20 cellular contexts compared by ENCODE assay signal in genomic region chr6:36657265-36657664, GRCh38. TPM values are rescaled to one million over a fixed set of nuclear protein-coding genes. Genes with fewer than 3 reads are reported as not detected.
"Had no signal": no experiment of that assay in that cellular context is flagged by ENCODE, and none has a peak within 500 bp of the region (broad histone marks: within the 10 kb centered on the region; RNA-seq: fewer than 3 reads in every experiment).

No MANE protein-coding gene starts in this region.

- H3K27me3 ChIP-seq: testis, upper lobe of right lung had no signal

- DNase-seq: activated B cell treated with CpG ODN at 0.5 μM for 24 hours; activated CD4-positive, alpha-beta T cell treated with anti-CD3 and anti-CD28 coated beads for 48 hours; activated CD8-positive, alpha-beta memory T cell treated with anti-CD3 and anti-CD28 coated beads, Interleukin-2, amount 50 U/mL, for 4 hours; activated CD8-positive, alpha-beta T cell treated with anti-CD3 and anti-CD28 coated beads, Interleukin-2, amount 10 ng/mL, durations not matched to agents 7 days and 5 days; activated effector memory CD4-positive, alpha-beta T cell treated with anti-CD3 and anti-CD28 coated beads, Interleukin-2, amount 50 U/mL, for 16 hours; activated T-cell treated with anti-CD3 and anti-CD28 coated beads, Interleukin-2, amount 50 U/mL, for 48 hours; amniotic stem cell; effector CD4-positive, alpha-beta T cell; foreskin melanocyte; heart left ventricle; immature natural killer cell; nephron progenitor cell; stimulated activated CD4-positive, alpha-beta T cell treated with anti-CD3 and anti-CD28 coated beads, Interleukin-1b, Interleukin-23, amount 100 ng/mL, for 48 hours; stimulated activated naive CD8-positive, alpha-beta T cell treated with anti-CD3 and anti-CD28 coated beads, Interleukin-15, amount 100 ng/mL, for 72 hours; testis; upper lobe of right lung had no signal

- H3K4me3 ChIP-seq: coronary artery, heart left ventricle, prostate gland, testis, upper lobe of right lung had no signal

- H3K9me3 Mint-ChIP-seq: activated B cell treated with CpG ODN at 0.5 μM for 24 hours; activated naive CD4-positive, alpha-beta T cell treated with anti-CD3 and anti-CD28 coated beads, Interleukin-2, amount 50 U/mL, for 24 hours; immature natural killer cell; nephron progenitor cell; stimulated activated naive CD8-positive, alpha-beta T cell treated with anti-CD3 and anti-CD28 coated beads, Interleukin-15, amount 100 ng/mL, for 72 hours had no signal

- H3K4me1 ChIP-seq: prostate gland had no signal

- H3K4me3 Mint-ChIP-seq: activated B cell treated with CpG ODN at 0.5 μM for 24 hours; activated CD8-positive, alpha-beta T cell treated with anti-CD3 and anti-CD28 coated beads, Interleukin-2, amount 10 ng/mL, durations not matched to agents 7 days and 5 days; activated naive CD4-positive, alpha-beta T cell treated with anti-CD3 and anti-CD28 coated beads, Interleukin-2, amount 50 U/mL, for 24 hours; immature natural killer cell; stimulated activated naive CD8-positive, alpha-beta T cell treated with anti-CD3 and anti-CD28 coated beads, Interleukin-15, amount 100 ng/mL, for 72 hours had no signal

- H3K27ac Mint-ChIP-seq: activated B cell treated with CpG ODN at 0.5 μM for 24 hours; activated CD8-positive, alpha-beta T cell treated with anti-CD3 and anti-CD28 coated beads, Interleukin-2, amount 10 ng/mL, durations not matched to agents 7 days and 5 days; activated naive CD4-positive, alpha-beta T cell treated with anti-CD3 and anti-CD28 coated beads, Interleukin-2, amount 50 U/mL, for 24 hours; immature natural killer cell; stimulated activated naive CD8-positive, alpha-beta T cell treated with anti-CD3 and anti-CD28 coated beads, Interleukin-15, amount 100 ng/mL, for 72 hours had no signal

- H3K36me3 ChIP-seq: heart left ventricle, prostate gland, upper lobe of right lung had no signal

- H3K9me3 ChIP-seq: heart left ventricle, prostate gland, testis, upper lobe of right lung had no signal

- H3K36me3 Mint-ChIP-seq: activated naive CD4-positive, alpha-beta T cell treated with anti-CD3 and anti-CD28 coated beads, Interleukin-2, amount 50 U/mL, for 24 hours; immature natural killer cell had no signal

- H3K27ac ChIP-seq: coronary artery, prostate gland, testis, upper lobe of right lung had no signal

- ATAC-seq: activated CD8-positive, alpha-beta T cell treated with anti-CD3 and anti-CD28 coated beads, Interleukin-2, amount 10 ng/mL, durations not matched to agents 7 days and 5 days; heart left ventricle; sciatic nerve; stimulated activated naive CD8-positive, alpha-beta T cell treated with anti-CD3 and anti-CD28 coated beads, Interleukin-15, amount 100 ng/mL, for 72 hours; upper lobe of right lung had no signal

- H3K4me1 Mint-ChIP-seq: immature natural killer cell had no signal

RNA-seq across cellular contexts. Expression of gene RAB44, which starts 40.4 kb away (rescaled TPM):
- total RNA-seq: activated CD8-positive, alpha-beta T cell treated with anti-CD3 and anti-CD28 coated beads, Interleukin-2, amount 10 ng/mL, durations not matched to agents 7 days and 5 days had no signal
- polyA plus RNA-seq: immature natural killer cell had no signal
